ENCODE assay signal across 13 cellular contexts in the genomic region with DNA sequence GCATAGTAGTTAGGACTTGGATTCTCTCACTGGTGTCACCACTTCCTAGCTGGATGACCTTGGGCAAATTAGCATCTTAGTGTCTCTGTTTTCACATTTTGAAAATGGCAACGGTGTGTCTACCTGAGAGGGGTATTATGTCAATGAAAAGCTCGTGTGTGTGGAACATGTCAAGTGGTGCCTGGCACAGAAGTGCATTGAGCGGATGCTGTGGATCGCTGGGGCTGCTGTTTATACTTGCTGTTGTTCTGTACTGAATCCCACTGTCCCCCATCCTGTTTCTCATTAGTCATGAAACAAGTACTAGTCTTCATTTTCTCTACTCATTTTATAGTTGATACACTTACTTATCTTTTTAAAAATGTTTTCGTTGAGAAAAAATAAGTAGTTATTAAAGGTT. TPM values are rescaled to one million over a fixed set of nuclear protein-coding genes. Genes with fewer than 3 reads are reported as not detected.
DNase-seq lines count a peak whose midpoint lies in the region; ATAC-seq and TF ChIP-seq lines count a peak whose summit lies in the region.
"Had no signal": no experiment of that assay in that cellular context is flagged by ENCODE, and none has a peak within 500 bp of the region (broad histone marks: within the 10 kb centered on the region; RNA-seq: fewer than 3 reads in every experiment).

No MANE protein-coding gene starts in this region.

- no peaks in the 10 kb centered on the region for H3K9me3 ChIP-seq in naive thymus-derived CD4-positive, alpha-beta T cell (ENCODE audit: control insufficient read depth in 2 of 3, low read length in 3 of 3)
- H3K9me3 ChIP-seq: thoracic aorta had no signal

- no peak for ATAC-seq in naive thymus-derived CD4-positive, alpha-beta T cell
- no peak for ATAC-seq in GM18511 (IDR thresholded peaks at IDR 0.05; ENCODE audit: unreplicated experiment)
- ATAC-seq in stimulated activated naive B cell treated with anti-CD40 and anti-IgM and Interleukin-4, amounts not matched to agents 10 μg/mL and 1 μg/mL and 100 μg/mL, for 72 hours (replicated peaks) = no peak

- intact Hi-C loops in naive thymus-derived CD4-positive, alpha-beta T cell (cut with micrococcal nuclease) = loop anchor here in 1 of 2 donors (10.0 kb wide), 1 partner anchor 56 kb away; no protein-coding TSS in a partner anchor

- H3K36me3 ChIP-seq in naive thymus-derived CD4-positive, alpha-beta T cell (ENCODE audit: control insufficient read depth in 2 of 3, insufficient read depth in 3 of 3, low read length in 3 of 3) = peaks cover 0 to 24% (median 0%) of the 10 kb centered on the region in 3 experiments
- H3K36me3 ChIP-seq: thoracic aorta had no signal

- H3K27me3 Mint-ChIP-seq in HFFc6 (ENCODE audit: insufficient read depth) = no peaks in the 10 kb centered on the region
- H3K27me3 Mint-ChIP-seq in brain = no peaks in the 10 kb centered on the region
- no peaks in the 10 kb centered on the region for H3K27me3 Mint-ChIP-seq in naive thymus-derived CD4-positive, alpha-beta T cell
- H3K27me3 Mint-ChIP-seq in stimulated activated naive B cell treated with anti-CD40 and anti-IgM and Interleukin-4, amounts not matched to agents 10 μg/mL and 1 μg/mL and 100 μg/mL, for 72 hours = no peaks in the 10 kb centered on the region
- H3K27me3 Mint-ChIP-seq: CD4-positive, alpha-beta memory T cell had no signal

- H3K4me3 Mint-ChIP-seq in HFFc6 (peak overlapping the region; percentile 25; the same call in 1 of the 2 replicates), brain (peak overlapping the region in 2 of 5 experiments; percentile 17 to 33)
- peak overlapping the region in 1 of 10 donors; percentile 36 for H3K4me3 Mint-ChIP-seq in naive thymus-derived CD4-positive, alpha-beta T cell
- no peak overlapping the region for H3K4me3 Mint-ChIP-seq in stimulated activated naive B cell treated with anti-CD40 and anti-IgM and Interleukin-4, amounts not matched to agents 10 μg/mL and 1 μg/mL and 100 μg/mL, for 72 hours

- no peak overlapping the region for H3K4me3 ChIP-seq in naive thymus-derived CD4-positive, alpha-beta T cell (ENCODE audit: low read length)
- H3K4me3 ChIP-seq: thoracic aorta had no signal

- H3K4me1 ChIP-seq in naive thymus-derived CD4-positive, alpha-beta T cell (ENCODE audit: control insufficient read depth in 2 of 2, insufficient read depth in 2 of 2, low read length in 2 of 2) = peaks cover 0 to 9% of the 10 kb centered on the region in 2 donors

- peak; percentile 26 for DNase-seq in DMS153 (lab: John Stamatoyannopoulos, UW)
- no peak for DNase-seq in HFFc6
- no peak for DNase-seq in naive thymus-derived CD4-positive, alpha-beta T cell
- no peak for DNase-seq in SK-N-DZ (ENCODE audit: low spot score)
- no peak for DNase-seq in stimulated activated naive B cell treated with anti-CD40 and anti-IgM and Interleukin-4, amounts not matched to agents 10 μg/mL and 1 μg/mL and 100 μg/mL, for 72 hours
- no peak for DNase-seq in activated CD4-positive, CD25-positive, alpha-beta regulatory T cell (lab: John Stamatoyannopoulos, UW)
- DNase-seq: CD4-positive, alpha-beta memory T cell; effector CD8-positive, alpha-beta T cell; NCI-H1048; NCI-H524 treated with DMSO at 0.1 percent for 48 hours had no signal

- POLR2A ChIA-PET in naive thymus-derived CD4-positive, alpha-beta T cell (lab: Charles Lee) = no interaction called here

- no peaks in the 10 kb centered on the region for H3K27me3 ChIP-seq in naive thymus-derived CD4-positive, alpha-beta T cell (ENCODE audit: control insufficient read depth in 2 of 2, insufficient read depth in 2 of 2, low read length in 2 of 2)

- no peak for TF ChIP-seq CTCF in HFFc6 (IDR thresholded peaks at IDR 0.05)
- TF ChIP-seq CTCF in brain (conservative IDR thresholded peaks at IDR 0.05) = no peak

- 0 out of 2 replicates have a peak, but pooled peaks cover 5% of the 10 kb centered on the region for H3K36me3 Mint-ChIP-seq in HFFc6 (ENCODE audit: low read depth)
- peaks cover 24% of the 10 kb centered on the region for H3K36me3 Mint-ChIP-seq in brain
- H3K36me3 Mint-ChIP-seq in naive thymus-derived CD4-positive, alpha-beta T cell = peaks cover 0 to 31% (median 11%) of the 10 kb centered on the region in 5 donors
- peaks cover 3 to 9% of the 10 kb centered on the region in 2 donors for H3K36me3 Mint-ChIP-seq in stimulated activated naive B cell treated with anti-CD40 and anti-IgM and Interleukin-4, amounts not matched to agents 10 μg/mL and 1 μg/mL and 100 μg/mL, for 72 hours

- no peak overlapping the region for H3K27ac ChIP-seq in naive thymus-derived CD4-positive, alpha-beta T cell (ENCODE audit: low read depth, low read length)
- H3K27ac ChIP-seq: thoracic aorta had no signal

- H3K4me1 Mint-ChIP-seq in HFFc6 (ENCODE audit: low read depth) = peaks cover 42% of the 10 kb centered on the region
- H3K4me1 Mint-ChIP-seq in brain = peaks cover 65% of the 10 kb centered on the region
- H3K4me1 Mint-ChIP-seq in naive thymus-derived CD4-positive, alpha-beta T cell = peaks cover 35 to 73% (median 63%) of the 10 kb centered on the region in 7 donors
- peaks cover 15 to 48% of the 10 kb centered on the region in 2 donors for H3K4me1 Mint-ChIP-seq in stimulated activated naive B cell treated with anti-CD40 and anti-IgM and Interleukin-4, amounts not matched to agents 10 μg/mL and 1 μg/mL and 100 μg/mL, for 72 hours

- H3K9me3 Mint-ChIP-seq in HFFc6 (no peaks in the 10 kb centered on the region), brain (no peaks in the 10 kb centered on the region)
- H3K9me3 Mint-ChIP-seq in naive thymus-derived CD4-positive, alpha-beta T cell = no peaks in the 10 kb centered on the region
- H3K9me3 Mint-ChIP-seq in stimulated activated naive B cell treated with anti-CD40 and anti-IgM and Interleukin-4, amounts not matched to agents 10 μg/mL and 1 μg/mL and 100 μg/mL, for 72 hours = no peaks in the 10 kb centered on the region
- H3K9me3 Mint-ChIP-seq: CD4-positive, alpha-beta memory T cell had no signal

- CTCF ChIA-PET in naive thymus-derived CD4-positive, alpha-beta T cell (lab: Charles Lee) = no interaction called here

- H3K27ac Mint-ChIP-seq in HFFc6 (peak overlapping the region; percentile 78), brain (peak overlapping the region in 4 of 5 experiments; percentile 54 to 87 (median 78))
- peak overlapping the region; percentile 2 to 51 (median 27) for H3K27ac Mint-ChIP-seq in naive thymus-derived CD4-positive, alpha-beta T cell
- H3K27ac Mint-ChIP-seq in stimulated activated naive B cell treated with anti-CD40 and anti-IgM and Interleukin-4, amounts not matched to agents 10 μg/mL and 1 μg/mL and 100 μg/mL, for 72 hours = no peak overlapping the region

RNA-seq across cellular contexts. Expression of gene RBM33, which starts 26.1 kb away (rescaled TPM):
- total RNA-seq in HFFc6 (2021; fragmentation: NEBNext Ultra II Directional; extraction: Animal tissue kit (Norgen Biotek cat#: 25700)) = 10 to 100 TPM; 31.5 to 38.9 (median 34.5) TPM
- 14.4 TPM for polyA plus RNA-seq in brain (ENCODE audit: insufficient read depth, low read depth, low replicate concordance)
- total RNA-seq in naive thymus-derived CD4-positive, alpha-beta T cell = 100 to 1,000 TPM in 4 of 5 experiments, 10 to 100 TPM in 1; 90.2 to 177 (median 164) TPM
- polyA plus RNA-seq in naive thymus-derived CD4-positive, alpha-beta T cell = 10 to 100 TPM; 43.7 to 78.8 TPM
- 18.6 and 21.3 TPM in 2 replicates for polyA plus RNA-seq in SK-N-DZ (2014; cell fraction: cytosol; rRNA removed)
- polyA plus RNA-seq in SK-N-DZ (2014; cell fraction: nucleus; rRNA removed) = 39.5 and 67.1 TPM in 2 replicates
